31 cellular contexts compared by ENCODE assay signal in the genomic region with DNA sequence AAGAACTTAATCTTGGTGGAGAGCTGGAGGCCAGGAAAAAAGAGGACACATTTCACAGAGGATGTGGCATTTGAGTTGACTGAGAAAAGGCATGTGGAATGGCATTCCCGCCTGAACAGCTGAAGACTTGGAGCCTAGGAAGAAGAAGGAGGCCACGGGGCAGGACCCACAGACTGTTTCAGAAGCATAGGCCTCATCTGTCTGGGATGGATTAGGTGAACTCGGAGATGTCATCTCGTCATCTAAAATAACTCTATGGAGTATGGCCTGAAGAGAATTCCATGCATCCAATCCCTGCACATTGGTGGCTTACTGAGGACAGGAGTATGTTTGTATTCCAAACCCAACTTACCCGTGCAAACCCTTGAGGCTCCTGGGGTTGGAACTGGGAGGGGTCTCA. TPM values are rescaled to one million over a fixed set of nuclear protein-coding genes. Genes with fewer than 3 reads are reported as not detected.
"Had no signal": no experiment of that assay in that cellular context is flagged by ENCODE, and none has a peak within 500 bp of the region (broad histone marks: within the 10 kb centered on the region; RNA-seq: fewer than 3 reads in every experiment).

No MANE protein-coding gene starts in this region.

- H3K36me3 ChIP-seq: adrenal gland, brain microvascular endothelial cell, breast epithelium had no signal

- DNase-seq: activated B cell treated with CpG ODN at 0.5 μM for 24 hours; activated CD4-positive, alpha-beta memory T cell treated with anti-CD3 and anti-CD28 coated beads, Interleukin-2, amount 10 ng/mL, durations not matched to agents 7 days and 5 days; activated CD4-positive, alpha-beta T cell treated with anti-CD3 and anti-CD28 coated beads for 1 hour; activated CD4-positive, alpha-beta T cell treated with anti-CD3 and anti-CD28 coated beads for 36 hours; activated CD4-positive, alpha-beta T cell treated with anti-CD3 and anti-CD28 coated beads for 48 hours; activated CD4-positive, alpha-beta T cell treated with anti-CD3 and anti-CD28 coated beads, Interleukin-2, amount 10 ng/mL, durations not matched to agents 7 days and 5 days; activated CD4-positive, alpha-beta T cell treated with anti-CD3 and anti-CD28 coated beads, Interleukin-2, amount 50 U/mL, for 48 hours; activated CD8-positive, alpha-beta memory T cell treated with anti-CD3 and anti-CD28 coated beads, Interleukin-2, amount 10 ng/mL, durations not matched to agents 7 days and 5 days; activated CD8-positive, alpha-beta memory T cell treated with anti-CD3 and anti-CD28 coated beads, Interleukin-2, amount 50 U/mL, for 48 hours; activated CD8-positive, alpha-beta T cell treated with anti-CD3 and anti-CD28 coated beads, Interleukin-2, amount 10 ng/mL, durations not matched to agents 7 days and 5 days; activated effector memory CD4-positive, alpha-beta T cell treated with Interleukin-2 at 50 U/mL for 16 hours; activated gamma-delta T cell; activated naive CD4-positive, alpha-beta T cell treated with anti-CD3 and anti-CD28 coated beads, Interleukin-2, amount 10 ng/mL, durations not matched to agents 7 days and 5 days; activated naive CD4-positive, alpha-beta T cell treated with Interleukin-2 at 50 U/mL for 16 hours; activated T-cell treated with anti-CD3 and anti-CD28 coated beads, Interleukin-2, amount 50 U/mL, for 24 hours; activated T-cell treated with anti-CD3 and anti-CD28 coated beads, Interleukin-2, amount 50 U/mL, for 48 hours; adrenal gland; amniotic stem cell; aorta; body of pancreas; brain microvascular endothelial cell; central memory CD4-positive, alpha-beta T cell; SW 1271; T-helper 1 cell; T-helper 2 cell; T-helper 9 cell had no signal

- H3K27ac ChIP-seq: adrenal gland, body of pancreas, brain microvascular endothelial cell, breast epithelium, VCaP had no signal

- H3K9me3 ChIP-seq: adrenal gland, body of pancreas, breast epithelium had no signal

- H3K27me3 ChIP-seq: adrenal gland, body of pancreas, brain microvascular endothelial cell had no signal

- H3K4me3 ChIP-seq: adrenal gland, body of pancreas, breast epithelium had no signal

- H3K4me1 ChIP-seq: adrenal gland, body of pancreas, breast epithelium had no signal

RNA-seq across cellular contexts. Expression of a gene that starts 16.5 kb away (rescaled TPM):
- total RNA-seq: activated B cell treated with CpG ODN at 0.5 μM for 24 hours; activated CD4-positive, alpha-beta memory T cell treated with anti-CD3 and anti-CD28 coated beads, Interleukin-2, amount 10 ng/mL, durations not matched to agents 7 days and 5 days; activated CD4-positive, alpha-beta T cell treated with anti-CD3 and anti-CD28 coated beads for 36 hours; activated CD4-positive, alpha-beta T cell treated with anti-CD3 and anti-CD28 coated beads, Interleukin-2, amount 10 ng/mL, durations not matched to agents 7 days and 5 days; activated CD8-positive, alpha-beta memory T cell treated with anti-CD3 and anti-CD28 coated beads, Interleukin-2, amount 10 ng/mL, durations not matched to agents 7 days and 5 days; activated CD8-positive, alpha-beta T cell treated with anti-CD3 and anti-CD28 coated beads, Interleukin-2, amount 10 ng/mL, durations not matched to agents 7 days and 5 days; activated T-helper 2 cell treated with anti-CD3 and anti-CD28 coated beads, Interferon-gamma antibody, Interleukin-2, Interleukin-4, amounts not matched to agents 10 μg/mL and 5 μg/mL and 100 μg/mL, durations not matched to agents 14 hours and 24 hours and 36 hours; adrenal gland; aorta; astrocyte; body of pancreas; breast epithelium; cardiac septum had no signal
- polyA plus RNA-seq: adrenal gland, aorta had no signal
